In the genomic region with DNA sequence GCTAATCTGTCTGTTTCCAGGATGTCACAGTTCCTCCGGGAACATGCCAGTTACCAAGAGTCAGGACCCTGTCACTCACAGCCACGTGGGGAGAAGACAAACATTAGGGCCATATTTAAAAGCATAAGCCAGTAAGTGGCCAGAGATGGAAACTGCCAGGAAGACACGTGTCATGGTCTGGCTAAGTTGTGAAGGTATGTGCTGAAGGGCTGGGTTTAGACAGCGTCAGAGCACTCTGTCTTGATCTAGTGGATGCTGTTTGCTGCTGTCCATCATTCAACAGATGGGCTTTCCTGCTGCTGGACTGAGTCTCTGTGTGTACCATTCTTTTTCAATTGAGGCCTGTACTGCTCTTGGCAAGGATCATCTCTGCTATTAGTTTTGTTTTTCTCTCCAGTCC, we compare ENCODE assay signal across 1 cellular context.
TF ChIP-seq lines count a peak whose summit lies in the region.

No MANE protein-coding gene starts in this region.

TF ChIP-seq in GM23338, 12 proteins besides CTCF, POLR2A, EP300 and RAD21 (continued from another document):
- TF ChIP-seq, protein P1, sequence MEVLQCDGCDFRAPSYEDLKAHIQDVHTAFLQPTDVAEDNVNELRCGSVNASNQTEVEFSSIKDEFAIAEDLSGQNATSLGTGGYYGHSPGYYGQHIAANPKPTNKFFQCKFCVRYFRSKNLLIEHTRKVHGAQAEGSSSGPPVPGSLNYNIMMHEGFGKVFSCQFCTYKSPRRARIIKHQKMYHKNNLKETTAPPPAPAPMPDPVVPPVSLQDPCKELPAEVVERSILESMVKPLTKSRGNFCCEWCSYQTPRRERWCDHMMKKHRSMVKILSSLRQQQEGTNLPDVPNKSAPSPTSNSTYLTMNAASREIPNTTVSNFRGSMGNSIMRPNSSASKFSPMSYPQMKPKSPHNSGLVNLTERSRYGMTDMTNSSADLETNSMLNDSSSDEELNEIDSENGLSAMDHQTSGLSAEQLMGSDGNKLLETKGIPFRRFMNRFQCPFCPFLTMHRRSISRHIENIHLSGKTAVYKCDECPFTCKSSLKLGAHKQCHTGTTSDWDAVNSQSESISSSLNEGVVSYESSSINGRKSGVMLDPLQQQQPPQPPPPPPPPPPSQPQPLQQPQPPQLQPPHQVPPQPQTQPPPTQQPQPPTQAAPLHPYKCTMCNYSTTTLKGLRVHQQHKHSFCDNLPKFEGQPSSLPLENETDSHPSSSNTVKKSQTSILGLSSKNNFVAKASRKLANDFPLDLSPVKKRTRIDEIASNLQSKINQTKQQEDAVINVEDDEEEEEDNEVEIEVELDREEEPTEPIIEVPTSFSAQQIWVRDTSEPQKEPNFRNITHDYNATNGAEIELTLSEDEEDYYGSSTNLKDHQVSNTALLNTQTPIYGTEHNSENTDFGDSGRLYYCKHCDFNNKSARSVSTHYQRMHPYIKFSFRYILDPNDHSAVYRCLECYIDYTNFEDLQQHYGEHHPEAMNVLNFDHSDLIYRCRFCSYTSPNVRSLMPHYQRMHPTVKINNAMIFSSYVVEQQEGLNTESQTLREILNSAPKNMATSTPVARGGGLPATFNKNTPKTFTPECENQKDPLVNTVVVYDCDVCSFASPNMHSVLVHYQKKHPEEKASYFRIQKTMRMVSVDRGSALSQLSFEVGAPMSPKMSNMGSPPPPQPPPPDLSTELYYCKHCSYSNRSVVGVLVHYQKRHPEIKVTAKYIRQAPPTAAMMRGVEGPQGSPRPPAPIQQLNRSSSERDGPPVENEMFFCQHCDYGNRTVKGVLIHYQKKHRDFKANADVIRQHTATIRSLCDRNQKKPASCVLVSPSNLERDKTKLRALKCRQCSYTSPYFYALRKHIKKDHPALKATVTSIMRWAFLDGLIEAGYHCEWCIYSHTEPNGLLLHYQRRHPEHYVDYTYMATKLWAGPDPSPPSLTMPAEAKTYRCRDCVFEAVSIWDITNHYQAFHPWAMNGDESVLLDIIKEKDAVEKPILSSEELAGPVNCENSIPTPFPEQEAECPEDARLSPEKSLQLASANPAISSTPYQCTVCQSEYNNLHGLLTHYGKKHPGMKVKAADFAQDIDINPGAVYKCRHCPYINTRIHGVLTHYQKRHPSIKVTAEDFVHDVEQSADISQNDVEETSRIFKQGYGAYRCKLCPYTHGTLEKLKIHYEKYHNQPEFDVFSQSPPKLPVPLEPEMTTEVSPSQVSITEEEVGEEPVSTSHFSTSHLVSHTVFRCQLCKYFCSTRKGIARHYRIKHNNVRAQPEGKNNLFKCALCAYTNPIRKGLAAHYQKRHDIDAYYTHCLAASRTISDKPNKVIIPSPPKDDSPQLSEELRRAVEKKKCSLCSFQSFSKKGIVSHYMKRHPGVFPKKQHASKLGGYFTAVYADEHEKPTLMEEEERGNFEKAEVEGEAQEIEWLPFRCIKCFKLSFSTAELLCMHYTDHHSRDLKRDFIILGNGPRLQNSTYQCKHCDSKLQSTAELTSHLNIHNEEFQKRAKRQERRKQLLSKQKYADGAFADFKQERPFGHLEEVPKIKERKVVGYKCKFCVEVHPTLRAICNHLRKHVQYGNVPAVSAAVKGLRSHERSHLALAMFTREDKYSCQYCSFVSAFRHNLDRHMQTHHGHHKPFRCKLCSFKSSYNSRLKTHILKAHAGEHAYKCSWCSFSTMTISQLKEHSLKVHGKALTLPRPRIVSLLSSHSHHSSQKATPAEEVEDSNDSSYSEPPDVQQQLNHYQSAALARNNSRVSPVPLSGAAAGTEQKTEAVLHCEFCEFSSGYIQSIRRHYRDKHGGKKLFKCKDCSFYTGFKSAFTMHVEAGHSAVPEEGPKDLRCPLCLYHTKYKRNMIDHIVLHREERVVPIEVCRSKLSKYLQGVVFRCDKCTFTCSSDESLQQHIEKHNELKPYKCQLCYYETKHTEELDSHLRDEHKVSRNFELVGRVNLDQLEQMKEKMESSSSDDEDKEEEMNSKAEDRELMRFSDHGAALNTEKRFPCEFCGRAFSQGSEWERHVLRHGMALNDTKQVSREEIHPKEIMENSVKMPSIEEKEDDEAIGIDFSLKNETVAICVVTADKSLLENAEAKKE (CRISPR knock-in tag; IDR thresholded peaks at IDR 0.05), result no peak
